ENCODE assay signal across 12 cellular contexts in the genomic region with DNA sequence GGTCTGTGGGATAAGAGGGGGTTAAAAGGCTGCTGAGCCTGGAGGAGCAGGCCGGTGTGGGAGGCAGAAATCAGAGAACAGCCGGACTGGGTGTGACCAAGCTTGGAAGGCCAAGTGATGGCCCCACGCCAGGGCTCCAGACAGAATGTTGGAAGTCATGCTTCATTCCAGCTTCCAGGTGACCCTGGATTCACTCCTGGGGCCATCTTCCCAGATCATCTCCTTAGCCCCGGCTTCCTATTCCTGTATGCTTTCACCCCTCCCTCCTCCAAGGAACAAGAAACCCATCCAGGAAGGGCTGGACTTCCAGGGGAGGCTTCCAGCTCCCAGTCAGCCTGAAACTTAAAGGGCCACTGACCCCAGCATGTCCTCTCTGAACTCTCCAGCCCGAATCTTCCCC. TPM values are rescaled to one million over a fixed set of nuclear protein-coding genes. Genes with fewer than 3 reads are reported as not detected.
A peak's percentile ranks its signal among the peaks of the same experiment; 100 is the strongest.
DNase-seq lines count a peak whose midpoint lies in the region; ATAC-seq and TF ChIP-seq lines count a peak whose summit lies in the region.
"Had no signal": no experiment of that assay in that cellular context is flagged by ENCODE, and none has a peak within 500 bp of the region (broad histone marks: within the 10 kb centered on the region; RNA-seq: fewer than 3 reads in every experiment).

No MANE protein-coding gene starts in this region.

- peak; percentile 58 for ATAC-seq in gastroesophageal sphincter
- ATAC-seq in upper lobe of right lung = peak; percentile 25
- no peak for ATAC-seq in HG03378 (IDR thresholded peaks at IDR 0.05; ENCODE audit: unreplicated experiment)

- peak overlapping the region in 2 of 3 experiments; percentile 88 to 97 for H3K27ac Mint-ChIP-seq in nephron

- peak overlapping the region in 2 of 3 experiments; percentile 13 to 64 for H3K4me3 Mint-ChIP-seq in nephron
- H3K4me3 Mint-ChIP-seq: naive B cell had no signal

- H3K4me1 Mint-ChIP-seq in nephron = peaks cover 78% of the 10 kb centered on the region

- peaks cover 15% of the 10 kb centered on the region for H3K9me3 Mint-ChIP-seq in nephron

- peaks cover 9% of the 10 kb centered on the region for H3K27me3 Mint-ChIP-seq in nephron (ENCODE audit: low read depth)

- TF ChIP-seq CTCF in gastroesophageal sphincter (IDR thresholded peaks at IDR 0.05) (no peak), nephron (IDR thresholded peaks at IDR 0.05; ENCODE audit: unreplicated experiment in 3 of 3) (no peak), upper lobe of right lung (IDR thresholded peaks at IDR 0.05) (no peak)

- H3K27ac ChIP-seq in gastroesophageal sphincter (peak overlapping the region; percentile 66 to 92 (median 89)), upper lobe of right lung (peak overlapping the region; percentile 84)

- H3K9me3 ChIP-seq in gastroesophageal sphincter (no peaks in the 10 kb centered on the region), upper lobe of right lung (no peaks in the 10 kb centered on the region)

- H3K4me3 ChIP-seq in gastroesophageal sphincter (peak overlapping the region; percentile 34 to 55), upper lobe of right lung (peak overlapping the region; percentile 62)

- TF ChIP-seq POLR2A in gastroesophageal sphincter (IDR thresholded peaks at IDR 0.05) = no peak

- H3K27me3 ChIP-seq in gastroesophageal sphincter (no peaks in the 10 kb centered on the region), upper lobe of right lung (no peaks in the 10 kb centered on the region)

- WGBS in gastroesophageal sphincter (ENCODE audit: low coverage in 1 of 2), 2 donors = 5 to 11% methylated on average over 1 to 4 of the region's 5 CpGs

- H3K36me3 ChIP-seq in gastroesophageal sphincter (peaks cover 0 to 19% of the 10 kb centered on the region in 2 donors), upper lobe of right lung (peaks cover 14% of the 10 kb centered on the region)

- no peak for TF ChIP-seq EP300 in gastroesophageal sphincter (IDR thresholded peaks at IDR 0.05)

- H3K36me3 Mint-ChIP-seq in nephron (ENCODE audit: low read depth) = peaks cover 13% of the 10 kb centered on the region
- H3K36me3 Mint-ChIP-seq: brain, naive B cell had no signal

- DNase-seq in amniotic epithelial cell (ENCODE audit: low read depth) (peak; percentile 24), upper lobe of right lung (no peak), SW 1271 (lab: John Stamatoyannopoulos, UW) (no peak)
- no peak for DNase-seq in activated effector memory CD4-positive, alpha-beta T cell treated with Interleukin-2 at 50 U/mL for 16 hours
- DNase-seq: naive B cell, NCI-H1436, T-helper 9 cell had no signal

- intact Hi-C loops in upper lobe of right lung (cut with DNase I) = no loop called here

- peaks cover 8 to 79% (median 43%) of the 10 kb centered on the region in 3 donors for H3K4me1 ChIP-seq in gastroesophageal sphincter
- peaks cover 31% of the 10 kb centered on the region for H3K4me1 ChIP-seq in upper lobe of right lung

RNA-seq across cellular contexts. Expression of gene INMT, which starts 1.0 kb away (rescaled TPM):
- total RNA-seq in gastroesophageal sphincter (100 to 1,000 TPM; 115 to 212 (median 131) TPM), upper lobe of right lung (501 TPM)
- total RNA-seq: HT1080 had no signal

RNA-seq across cellular contexts. Expression of gene MINDY4, which starts 18.2 kb away (rescaled TPM):
- 10 to 100 TPM in 3 of 4 donors, 1 to 10 TPM in 1; 5.6 to 31.8 (median 20.4) TPM for total RNA-seq in gastroesophageal sphincter
- total RNA-seq in upper lobe of right lung = 20.1 TPM
